Comparison of ENCODE assay signal across 17 cellular contexts in genomic region chr3:90011136-90011535, GRCh38.
A peak's percentile ranks its signal among the peaks of the same experiment; 100 is the strongest.
DNase-seq lines count a peak whose midpoint lies in the region; ATAC-seq and TF ChIP-seq lines count a peak whose summit lies in the region.
"Had no signal": no experiment of that assay in that cellular context is flagged by ENCODE, and none has a peak within 500 bp of the region (broad histone marks: within the 10 kb centered on the region; RNA-seq: fewer than 3 reads in every experiment).

No MANE protein-coding gene starts in this region.

- peaks cover 38% of the 10 kb centered on the region for H3K4me1 Mint-ChIP-seq in nephron progenitor cell
- H3K4me1 Mint-ChIP-seq: activated T-helper 17 cell treated with anti-CD3 and anti-CD28 coated beads, Interleukin-2, amount 50 U/mL, for 72 hours had no signal

- H3K36me3 Mint-ChIP-seq in nephron progenitor cell (ENCODE audit: low read depth): peaks cover 6% of the 10 kb centered on the region

- H3K9me3 ChIP-seq in adipocyte (ENCODE audit: control insufficient read depth, low read length): no peaks in the 10 kb centered on the region
- H3K9me3 ChIP-seq: HAP-1, suprapubic skin had no signal

- H3K4me3 Mint-ChIP-seq in nephron progenitor cell: no peak overlapping the region
- H3K4me3 Mint-ChIP-seq: activated T-helper 17 cell treated with anti-CD3 and anti-CD28 coated beads, Interleukin-2, amount 50 U/mL, for 72 hours; neural crest cell had no signal

- no peaks in the 10 kb centered on the region for H3K36me3 ChIP-seq in adipocyte (ENCODE audit: control insufficient read depth, insufficient read depth, low read length, severe bottlenecking)
- H3K36me3 ChIP-seq: HAP-1, spleen, suprapubic skin had no signal

- peaks cover 46% of the 10 kb centered on the region for H3K4me1 ChIP-seq in adipocyte (ENCODE audit: control insufficient read depth, insufficient read depth, low read length)
- H3K4me1 ChIP-seq: spleen had no signal

- H3K4me3 ChIP-seq in adipocyte (ENCODE audit: low read length): no peak overlapping the region
- no peak overlapping the region for H3K4me3 ChIP-seq in fibroblast of pulmonary artery (replicated peaks; ENCODE audit: low read depth, low read length)
- H3K4me3 ChIP-seq: HAP-1, K562, spleen, suprapubic skin had no signal

- H3K27ac Mint-ChIP-seq in nephron progenitor cell: peak overlapping the region; percentile 94
- H3K27ac Mint-ChIP-seq: activated T-helper 17 cell treated with anti-CD3 and anti-CD28 coated beads, Interleukin-2, amount 50 U/mL, for 72 hours had no signal

- H3K27me3 ChIP-seq in adipocyte (replicated peaks; ENCODE audit: control insufficient read depth, insufficient read depth, low read length): no peaks in the 10 kb centered on the region
- H3K27me3 ChIP-seq: spleen, suprapubic skin had no signal

- DNase-seq in ELF-1 (ENCODE audit: low read depth, low spot score): peak; percentile 62
- peak; percentile 23 for DNase-seq in adipocyte (ENCODE audit: low read depth)
- peak; percentile 31 for DNase-seq in fibroblast of pulmonary artery (ENCODE audit: low read depth)
- DNase-seq in nephron progenitor cell: no peak
- DNase-seq in NCI-H1694 (lab: John Stamatoyannopoulos, UW): no peak
- no peak for DNase-seq in NCI-H1694 treated with DMSO at 0.1 percent for 48 hours (lab: John Stamatoyannopoulos, UW)
- no peak for DNase-seq in NCI-H82 treated with DMSO at 0.1 percent for 48 hours (lab: John Stamatoyannopoulos, UW; ENCODE audit: unreplicated experiment)
- DNase-seq: activated CD4-positive, alpha-beta T cell treated with anti-CD3 and anti-CD28 coated beads, Interleukin-2, amount 50 U/mL, for 4 hours; NCI-H2081; SHP77; spleen had no signal

- ATAC-seq in GM18502 (IDR thresholded peaks at IDR 0.05; ENCODE audit: poor library complexity, unreplicated experiment): no peak
- ATAC-seq: activated T-helper 17 cell treated with anti-CD3 and anti-CD28 coated beads, Interleukin-2, amount 50 U/mL, for 72 hours; K562 had no signal

- H3K27me3 Mint-ChIP-seq in nephron progenitor cell (ENCODE audit: low read depth, poor library complexity): peaks cover 3% of the 10 kb centered on the region
- H3K27me3 Mint-ChIP-seq: activated T-helper 17 cell treated with anti-CD3 and anti-CD28 coated beads, Interleukin-2, amount 50 U/mL, for 72 hours had no signal

- TF ChIP-seq CTCF in fibroblast of pulmonary artery (IDR thresholded peaks at IDR 0.05; ENCODE audit: low read length, missing control alignments) (no peak), nephron progenitor cell (IDR thresholded peaks at IDR 0.05) (no peak)

- H3K9me3 Mint-ChIP-seq in nephron progenitor cell: peaks cover 7% of the 10 kb centered on the region
- H3K9me3 Mint-ChIP-seq: neural crest cell had no signal

- peak overlapping the region; percentile 69 for H3K9ac ChIP-seq in adipocyte (ENCODE audit: low read length)

Comparison
In these comparisons a context has a peak if more than half of its experiments do, and no peak if none do; other contexts are left out.
1. DNase-seq: peak in ELF-1 (single experiment), adipocyte (single experiment) and fibroblast of pulmonary artery (single experiment); none in nephron progenitor cell (single experiment), NCI-H1694 (single experiment), NCI-H1694 treated with DMSO at 0.1 percent for 48 hours (single experiment) and NCI-H82 treated with DMSO at 0.1 percent for 48 hours (single experiment).